23 cellular contexts compared by ENCODE assay signal in the genomic region with DNA sequence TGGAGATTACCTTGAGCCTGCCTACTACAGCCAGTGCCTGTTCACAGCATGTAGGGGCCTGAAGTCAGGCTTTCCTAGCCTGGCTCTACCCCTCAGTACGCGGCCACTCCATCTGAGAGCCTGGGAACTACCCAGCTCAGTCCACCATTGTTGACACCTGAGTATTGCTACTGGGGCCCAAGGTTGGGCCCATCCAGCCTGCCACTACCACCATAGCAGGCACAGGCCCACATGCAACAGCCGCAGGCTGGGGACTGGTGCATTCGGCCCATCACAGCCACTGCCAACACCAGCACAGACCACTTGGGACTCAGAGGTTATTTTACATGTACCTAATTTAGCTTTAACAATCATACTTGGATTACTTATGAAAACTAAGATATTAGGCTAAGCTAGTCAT.
"Had no signal": no experiment of that assay in that cellular context is flagged by ENCODE, and none has a peak within 500 bp of the region (broad histone marks: within the 10 kb centered on the region; RNA-seq: fewer than 3 reads in every experiment).

No MANE protein-coding gene starts in this region.

- DNase-seq: cerebellar nuclear complex; colonic mucosa; cortex of kidney; effector CD8-positive, alpha-beta T cell; effector memory CD8-positive, alpha-beta T cell; endodermal cell; erythroblast; esophagus squamous epithelium; foreskin fibroblast; foreskin melanocyte; gastrocnemius medialis; glutamatergic neuron; head of caudate nucleus; heart right ventricle; hippocampal formation; left cardiac atrium; left lung; left ventricle myocardium superior; lower lobe of right lung; mesendoderm; midbrain had no signal

- ATAC-seq: effector memory CD8-positive, alpha-beta T cell; esophagus mucosa; gastrocnemius medialis; heart right ventricle; left cardiac atrium; left lung; left ventricle myocardium superior had no signal

- H3K4me3 ChIP-seq: colonic mucosa, esophagus squamous epithelium, gastrocnemius medialis, heart right ventricle, left lung, lower lobe of right lung had no signal

- H3K27ac ChIP-seq: colonic mucosa, epithelial cell of prostate, esophagus squamous epithelium, gastrocnemius medialis, heart right ventricle, left lung, lower lobe of right lung had no signal

- H3K4me1 ChIP-seq: colonic mucosa, esophagus squamous epithelium, gastrocnemius medialis, heart right ventricle, left lung, lower lobe of right lung had no signal

- H3K27me3 ChIP-seq: colonic mucosa, esophagus squamous epithelium, gastrocnemius medialis, heart right ventricle, left lung had no signal

- H3K36me3 ChIP-seq: colonic mucosa, esophagus squamous epithelium, gastrocnemius medialis, heart right ventricle, left lung, lower lobe of right lung had no signal

- H3K9me3 ChIP-seq: esophagus squamous epithelium, gastrocnemius medialis, heart right ventricle, lower lobe of right lung had no signal
